ENCODE assay signal across 11 cellular contexts in genomic region chr2:131150109-131150508, GRCh38. TPM values are rescaled to one million over a fixed set of nuclear protein-coding genes. Genes with fewer than 3 reads are reported as not detected.
"Had no signal": no experiment of that assay in that cellular context is flagged by ENCODE, and none has a peak within 500 bp of the region (broad histone marks: within the 10 kb centered on the region; RNA-seq: fewer than 3 reads in every experiment).

No MANE protein-coding gene starts in this region.

RNA-seq across cellular contexts. Expression of gene POTEE, which starts 59.2 kb away (rescaled TPM):
- total RNA-seq: stomach, subcutaneous adipose tissue, suprapubic skin, temporal lobe, thoracic aorta, tibial nerve, transverse colon, upper lobe of right lung, urinary bladder, vagina had no signal
- polyA plus RNA-seq: stomach, thymus, urinary bladder had no signal
